ENCODE assay signal across 14 cellular contexts in the genomic region with DNA sequence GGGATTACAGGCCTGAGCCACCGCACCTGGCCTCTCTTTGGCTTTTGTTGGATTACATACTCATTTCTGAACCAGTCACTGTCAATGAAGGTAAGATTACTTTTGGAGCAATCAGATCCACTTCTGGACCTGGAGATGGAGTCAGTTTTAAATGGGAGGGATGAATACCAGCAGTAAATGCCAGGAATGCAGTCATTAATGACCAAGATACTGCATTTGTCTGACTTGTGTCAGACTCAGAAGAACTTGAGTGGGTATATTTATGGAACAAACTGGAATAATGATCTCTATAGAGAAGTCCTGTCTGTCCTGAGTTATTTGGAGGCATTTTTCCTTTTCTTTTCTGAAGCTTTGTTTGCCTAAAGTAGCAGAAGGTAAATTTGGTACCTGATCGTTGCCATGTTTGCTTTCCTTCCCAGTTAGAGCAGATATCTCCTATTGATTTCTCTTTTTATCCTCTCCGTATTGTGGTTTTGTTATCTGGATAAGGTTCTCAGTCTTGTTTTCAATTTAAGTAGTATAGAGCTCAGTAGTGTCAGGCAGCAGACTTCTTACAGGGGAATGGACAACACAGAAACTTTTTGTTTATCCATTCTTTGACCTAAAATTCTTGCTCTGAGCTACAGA. TPM values are rescaled to one million over a fixed set of nuclear protein-coding genes. Genes with fewer than 3 reads are reported as not detected.
DNase-seq lines count a peak whose midpoint lies in the region; ATAC-seq, FAIRE-seq and TF ChIP-seq lines count a peak whose summit lies in the region.
"Had no signal": no experiment of that assay in that cellular context is flagged by ENCODE, and none has a peak within 500 bp of the region (broad histone marks: within the 10 kb centered on the region; RNA-seq: fewer than 3 reads in every experiment).

No MANE protein-coding gene starts in this region.

- peaks cover 18% of the 10 kb centered on the region for H3K79me2 ChIP-seq in parathyroid adenoma

- in situ Hi-C loops in gastrocnemius medialis (cut with MboI; ENCODE audit: low sequenced_read_pairs in 4 of 4): no loop called here

- DNase-seq in GM12892 (ENCODE audit: insufficient read length) (no peak), NCI-H146 (lab: John Stamatoyannopoulos, UW) (peak; percentile 20), body of pancreas (no peak), amniotic stem cell (lab: John Stamatoyannopoulos, UW) (no peak), gastrocnemius medialis (no peak)
- DNase-seq in activated naive CD4-positive, alpha-beta T cell (lab: John Stamatoyannopoulos, UW): no peak
- DNase-seq: activated naive CD4-positive, alpha-beta T cell treated with anti-CD3 and anti-CD28 coated beads, Interleukin-2, amount 50 U/mL, for 16 hours; DMS79 treated with DMSO at 0.1 percent for 48 hours; NCI-H2171; stimulated activated CD4-positive, alpha-beta T cell treated with anti-CD3 and anti-CD28 coated beads, Interleukin-15, amount 100 ng/mL, for 24 hours had no signal

- no peaks in the 10 kb centered on the region for H3K9me3 ChIP-seq in body of pancreas
- H3K9me3 ChIP-seq in parathyroid adenoma (ENCODE audit: control insufficient read depth, low read length): no peaks in the 10 kb centered on the region
- no peaks in the 10 kb centered on the region for H3K9me3 ChIP-seq in gastrocnemius medialis
- H3K9me3 ChIP-seq: BLaER1, thoracic aorta had no signal

- ATAC-seq in body of pancreas: no peak
- no peak for ATAC-seq in gastrocnemius medialis

- H3K4me2 ChIP-seq in parathyroid adenoma (ENCODE audit: low read length): no peak overlapping the region
- H3K4me2 ChIP-seq: BLaER1 had no signal

- no peaks in the 10 kb centered on the region for H3K36me3 ChIP-seq in body of pancreas (replicated peaks in 1 of 2; ENCODE audit: insufficient read depth in 1 of 2, low read depth in 2 of 2)
- no peaks in the 10 kb centered on the region for H3K36me3 ChIP-seq in parathyroid adenoma (ENCODE audit: control insufficient read depth, insufficient read depth, low read length)
- no peaks in the 10 kb centered on the region for H3K36me3 ChIP-seq in gastrocnemius medialis
- H3K36me3 ChIP-seq: BLaER1, thoracic aorta had no signal

- TF ChIP-seq CTCF in body of pancreas (IDR thresholded peaks at IDR 0.05) (no peak), parathyroid adenoma (IDR thresholded peaks at IDR 0.05) (no peak), gastrocnemius medialis (IDR thresholded peaks at IDR 0.05 in 4 of 5, conservative IDR thresholded peaks at IDR 0.05 in 1 of 5) (no peak)

- no peak overlapping the region for H3K4me3 ChIP-seq in body of pancreas
- no peak overlapping the region for H3K4me3 ChIP-seq in parathyroid adenoma (ENCODE audit: low read depth, low read length)
- H3K4me3 ChIP-seq in gastrocnemius medialis: no peak overlapping the region
- H3K4me3 ChIP-seq: BLaER1, thoracic aorta had no signal

- H3K27ac ChIP-seq in body of pancreas (peak overlapping the region in 3 of 4 donors; percentile 36 to 66 (median 49)), parathyroid adenoma (peak overlapping the region; percentile 13), gastrocnemius medialis (no peak overlapping the region)
- H3K27ac ChIP-seq: BLaER1, thoracic aorta had no signal

- H3K9ac ChIP-seq in parathyroid adenoma: no peak overlapping the region
- H3K9ac ChIP-seq: BLaER1 had no signal

- FAIRE-seq in GM12892 (lab: Jason Lieb, UNC): peak; percentile 5
- FAIRE-seq: keratinocyte had no signal

- WGBS in body of pancreas, 2 donors: 34 to 36% methylated on average over 3 of the region's 3 CpGs

- TF ChIP-seq POLR2A in GM12892 (IDR thresholded peaks at IDR 0.05; ENCODE audit: low read depth, low read length): no peak
- no peak for TF ChIP-seq POLR2A in body of pancreas (IDR thresholded peaks at IDR 0.05)
- no peak for TF ChIP-seq POLR2A in gastrocnemius medialis (IDR thresholded peaks at IDR 0.05)

- intact Hi-C loops in body of pancreas (cut with DNase I) (no loop called here), gastrocnemius medialis (cut with DNase I; ENCODE audit: low total_unique reads) (no loop called here)

- no peak overlapping the region for H2AFZ ChIP-seq in parathyroid adenoma

- H3K4me1 ChIP-seq in body of pancreas (peaks cover 86% of the 10 kb centered on the region), parathyroid adenoma (peaks cover 21% of the 10 kb centered on the region), gastrocnemius medialis (peaks cover 0 to 13% of the 10 kb centered on the region in 2 donors)

- no peaks in the 10 kb centered on the region for H3K27me3 ChIP-seq in body of pancreas
- no peaks in the 10 kb centered on the region for H3K27me3 ChIP-seq in parathyroid adenoma (ENCODE audit: control insufficient read depth, insufficient read depth, low read length)
- H3K27me3 ChIP-seq in gastrocnemius medialis: no peaks in the 10 kb centered on the region
- H3K27me3 ChIP-seq: BLaER1 had no signal

RNA-seq across cellular contexts. Expression of a gene that starts 10.7 kb away (rescaled TPM):
- 11.7 TPM for polyA plus RNA-seq in GM12892 (2012; ENCODE audit: missing spikeins)
- 10 to 100 TPM; 15.5 to 30.1 TPM for total RNA-seq in body of pancreas
- 10 to 100 TPM in 2 of 4 donors, 1 to 10 TPM in 2; 6.5 to 11.0 (median 9.1) TPM for total RNA-seq in gastrocnemius medialis

Comparison
In these comparisons a context has a peak if more than half of its experiments do, and no peak if none do; other contexts are left out.
1. H3K27ac ChIP-seq: peak in body of pancreas (3 of 4) and parathyroid adenoma (single experiment); none in gastrocnemius medialis (0 of 4).